In the genomic region with DNA sequence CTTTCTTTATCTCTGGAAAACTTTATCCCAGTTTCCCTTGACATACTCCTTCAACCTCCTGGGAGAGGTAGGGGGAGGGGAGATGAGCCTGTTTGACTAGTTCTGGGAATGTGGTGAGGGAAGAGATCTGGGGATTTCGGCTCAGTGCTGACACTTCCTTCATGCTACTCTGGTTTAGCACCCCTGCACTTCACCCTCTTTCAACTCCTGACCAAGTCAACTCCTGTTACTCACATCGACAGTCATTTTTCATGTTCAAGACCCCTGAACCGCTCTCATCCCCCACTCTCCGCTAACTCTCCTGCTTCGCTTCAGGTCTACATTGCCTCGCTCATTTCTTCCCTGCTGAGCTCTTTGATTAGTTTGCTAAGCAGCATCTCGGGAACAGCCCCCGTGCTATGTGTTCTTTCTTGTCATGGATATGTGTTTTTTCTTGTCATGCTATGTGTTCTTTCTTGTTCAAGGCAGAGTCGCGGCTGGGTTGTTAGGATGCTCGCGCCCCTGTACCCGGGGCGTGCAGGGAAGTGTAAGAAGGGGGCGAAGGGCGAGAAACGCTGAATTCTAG, we compare ENCODE assay signal across 8 cellular contexts. TPM values are rescaled to one million over a fixed set of nuclear protein-coding genes. Genes with fewer than 3 reads are reported as not detected.
A peak's percentile ranks its signal among the peaks of the same experiment; 100 is the strongest.
DNase-seq lines count a peak whose midpoint lies in the region; ATAC-seq and TF ChIP-seq lines count a peak whose summit lies in the region.

No MANE protein-coding gene starts in this region.

- H3K79me2 ChIP-seq in OCI-LY7 (ENCODE audit: insufficient read depth, low read depth, low read length) = no peaks in the 10 kb centered on the region

- H2AFZ ChIP-seq in OCI-LY7 (ENCODE audit: low read length) = peak overlapping the region; percentile 81

- H3K9me2 ChIP-seq in OCI-LY7 (ENCODE audit: insufficient read depth, low read length) = no peaks in the 10 kb centered on the region

- CTCF ChIA-PET in OCI-LY7 (lab: Charles Lee; ENCODE audit: unreplicated experiment) = no interaction called here

- intact Hi-C loops in OCI-LY7 (cut with micrococcal nuclease; ENCODE audit: unreplicated experiment) = loop anchor here (5.0 kb wide), 2 partner anchors 78 to 293 kb away; no protein-coding TSS in a partner anchor

- H3K9me3 ChIP-seq in OCI-LY7 (ENCODE audit: low read length) = peaks cover 10% of the 10 kb centered on the region; the same call in 1 of the 2 replicates

- no peak for TF ChIP-seq CTCF in OCI-LY7 (conservative IDR thresholded peaks at IDR 0.05; ENCODE audit: low read length)

- H4K20me1 ChIP-seq in OCI-LY7 (ENCODE audit: insufficient read depth, low read length) = no peaks in the 10 kb centered on the region

- peak; percentile 32 for DNase-seq in NOMO-1 treated with DMSO at 0.1 percent for 48 hours (lab: John Stamatoyannopoulos, UW; ENCODE audit: unreplicated experiment)
- no peak for DNase-seq in NOMO-1 treated with dmso at 0.1 percent for 144 hours (lab: John Stamatoyannopoulos, UW; ENCODE audit: unreplicated experiment)
- no peak for DNase-seq in OCI-LY7 (ENCODE audit: low spot score)
- peak; percentile 76 for DNase-seq in activated effector memory CD4-positive, alpha-beta T cell treated with anti-CD3 and anti-CD28 coated beads, Interleukin-2, amount 50 U/mL, for 16 hours
- DNase-seq in glomerular visceral epithelial cell (ENCODE audit: extremely low spot score) = peak; percentile 56
- peak; percentile 18 for DNase-seq in occipital lobe (lab: John Stamatoyannopoulos, UW)
- DNase-seq in NCI-H2029 treated with DMSO at 0.1 percent for 48 hours (lab: John Stamatoyannopoulos, UW) = no peak

- H3K4me1 ChIP-seq in OCI-LY7 (ENCODE audit: insufficient read depth, low read length, poor library complexity, severe bottlenecking) = peaks cover 32% of the 10 kb centered on the region

- H3K27ac ChIP-seq in OCI-LY7 (ENCODE audit: low read depth, low read length, poor library complexity, severe bottlenecking) = no peak overlapping the region

- no peak overlapping the region for H3K4me3 ChIP-seq in OCI-LY7 (ENCODE audit: low read depth, low read length, poor library complexity, severe bottlenecking)

- no peaks in the 10 kb centered on the region for H3K36me3 ChIP-seq in OCI-LY7 (ENCODE audit: insufficient read depth, low read length)

- peak overlapping the region; percentile 38; the same call in 1 of the 2 replicates for H3K4me2 ChIP-seq in OCI-LY7 (ENCODE audit: low read length)

- BruUV-seq in OCI-LY7 (replicated peaks; lab: Mats Ljungman, UMichigan) = no TSS peak

- peak; percentile 15 for ATAC-seq in HG03135 (IDR thresholded peaks at IDR 0.05; ENCODE audit: unreplicated experiment)

- POLR2A ChIA-PET in OCI-LY7 (lab: Charles Lee) = no interaction called here

RNA-seq across cellular contexts. Expression of gene TRIM27, which starts 16.6 kb away (rescaled TPM):
- total RNA-seq in OCI-LY7 (2014; rRNA removed; shearing (Covaris generic)) = 126 and 130 TPM in 2 replicates
- total RNA-seq in OCI-LY7 (2022) (112 and 116 TPM in 2 replicates), occipital lobe (65.2 TPM)

Comparison
In these comparisons a context has a peak if more than half of its experiments do, and no peak if none do; other contexts are left out.
1. DNase-seq: peak in NOMO-1 treated with DMSO at 0.1 percent for 48 hours (single experiment), activated effector memory CD4-positive, alpha-beta T cell treated with anti-CD3 and anti-CD28 coated beads, Interleukin-2, amount 50 U/mL, for 16 hours (single experiment), glomerular visceral epithelial cell (single experiment) and occipital lobe (single experiment); none in NOMO-1 treated with dmso at 0.1 percent for 144 hours (single experiment), OCI-LY7 (single experiment) and NCI-H2029 treated with DMSO at 0.1 percent for 48 hours (single experiment).